27 cellular contexts compared by ENCODE assay signal in genomic region chr2:224608104-224608503, GRCh38. TPM values are rescaled to one million over a fixed set of nuclear protein-coding genes. Genes with fewer than 3 reads are reported as not detected.
DNase-seq lines count a peak whose midpoint lies in the region; TF ChIP-seq lines count a peak whose summit lies in the region.
"Had no signal": no experiment of that assay in that cellular context is flagged by ENCODE, and none has a peak within 500 bp of the region (broad histone marks: within the 10 kb centered on the region; RNA-seq: fewer than 3 reads in every experiment).

No MANE protein-coding gene starts in this region.

- peak overlapping the region; percentile 15 for H3K27ac Mint-ChIP-seq in endothelial cell (ENCODE audit: unreplicated experiment)
- H3K27ac Mint-ChIP-seq: activated B cell treated with CpG ODN at 0.5 μM for 24 hours; activated naive CD4-positive, alpha-beta T cell treated with anti-CD3 and anti-CD28 coated beads, Interleukin-2, amount 10 ng/mL, durations not matched to agents 7 days and 5 days; B cell; CD8-positive, alpha-beta memory T cell; IgD-negative memory B cell; natural killer cell treated with Interleukin-12 subunit alpha and Interleukin-12 subunit beta and Interleukin-15 and Interleukin-18, amount 100 ng/mL, for 72 hours had no signal

- H3K4me3 Mint-ChIP-seq in endothelial cell (ENCODE audit: unreplicated experiment): no peak overlapping the region
- H3K4me3 Mint-ChIP-seq: activated B cell treated with CpG ODN at 0.5 μM for 24 hours; activated naive CD4-positive, alpha-beta T cell treated with anti-CD3 and anti-CD28 coated beads, Interleukin-2, amount 10 ng/mL, durations not matched to agents 7 days and 5 days; B cell; CD8-positive, alpha-beta memory T cell; IgD-negative memory B cell; natural killer cell treated with Interleukin-12 subunit alpha and Interleukin-12 subunit beta and Interleukin-15 and Interleukin-18, amount 100 ng/mL, for 72 hours had no signal

- no peaks in the 10 kb centered on the region for H3K9me3 Mint-ChIP-seq in endothelial cell (ENCODE audit: unreplicated experiment)
- H3K9me3 Mint-ChIP-seq: activated B cell treated with CpG ODN at 0.5 μM for 24 hours; CD8-positive, alpha-beta memory T cell; IgD-negative memory B cell; natural killer cell treated with Interleukin-12 subunit alpha and Interleukin-12 subunit beta and Interleukin-15 and Interleukin-18, amount 100 ng/mL, for 72 hours had no signal

- peak; percentile 32 for DNase-seq in NCI-H345 (lab: John Stamatoyannopoulos, UW)
- DNase-seq in NCI-H345 treated with DMSO at 0.1 percent for 48 hours (lab: John Stamatoyannopoulos, UW; ENCODE audit: unreplicated experiment): no peak
- peak; percentile 63 for DNase-seq in NCI-H774 (lab: John Stamatoyannopoulos, UW)
- no peak for DNase-seq in endothelial cell (ENCODE audit: low spot score)
- no peak for DNase-seq in HK-2 (ENCODE audit: unreplicated experiment)
- DNase-seq in NCI-H2227 treated with DMSO at 0.1 percent for 48 hours (lab: John Stamatoyannopoulos, UW): no peak
- DNase-seq in iPS-NIHi7 (ENCODE audit: extremely low spot score): no peak
- no peak for DNase-seq in NCI-H2171 treated with DMSO at 0.1 percent for 48 hours (lab: John Stamatoyannopoulos, UW)
- DNase-seq: activated B cell treated with CpG ODN at 0.5 μM for 24 hours; activated CD4-positive, alpha-beta T cell treated with anti-CD3 and anti-CD28 coated beads, Interleukin-2, amount 50 U/mL, for 48 hours; activated CD8-positive, alpha-beta memory T cell treated with anti-CD3 and anti-CD28 coated beads, Interleukin-2, amount 50 U/mL, for 48 hours; activated naive CD4-positive, alpha-beta T cell treated with anti-CD3 and anti-CD28 coated beads, Interleukin-2, amount 10 ng/mL, durations not matched to agents 7 days and 5 days; CD8-positive, alpha-beta memory T cell; DMS79; effector memory CD4-positive, alpha-beta T cell; erythroblast; GDM1; H7; lower lobe of right lung; NCI-H1105 treated with DMSO at 0.1 percent for 48 hours; NCI-H2171; NCI-H82; T-helper 9 cell; tibial artery had no signal

- no peaks in the 10 kb centered on the region for H3K27me3 Mint-ChIP-seq in endothelial cell (ENCODE audit: unreplicated experiment)
- H3K27me3 Mint-ChIP-seq: activated B cell treated with CpG ODN at 0.5 μM for 24 hours, B cell, IgD-negative memory B cell had no signal

- TF ChIP-seq CTCF in endothelial cell (IDR thresholded peaks at IDR 0.05; ENCODE audit: unreplicated experiment): no peak

- peaks cover 4% of the 10 kb centered on the region for H3K4me1 Mint-ChIP-seq in endothelial cell (ENCODE audit: unreplicated experiment)
- H3K4me1 Mint-ChIP-seq: B cell had no signal

- no peaks in the 10 kb centered on the region for H3K36me3 Mint-ChIP-seq in endothelial cell (ENCODE audit: low read depth, unreplicated experiment)
- H3K36me3 Mint-ChIP-seq: natural killer cell treated with Interleukin-12 subunit alpha and Interleukin-12 subunit beta and Interleukin-15 and Interleukin-18, amount 100 ng/mL, for 72 hours had no signal

RNA-seq across cellular contexts. Expression of gene CUL3, which starts 22.9 kb away (rescaled TPM):
- total RNA-seq in endothelial cell (ENCODE audit: unreplicated experiment): 138 TPM

Comparison
In these comparisons a context has a peak if more than half of its experiments do, and no peak if none do; other contexts are left out.
1. DNase-seq: peak in NCI-H345 (single experiment) and NCI-H774 (single experiment); none in NCI-H345 treated with DMSO at 0.1 percent for 48 hours (single experiment), endothelial cell (single experiment), HK-2 (single experiment), NCI-H2227 treated with DMSO at 0.1 percent for 48 hours (single experiment), iPS-NIHi7 (single experiment) and NCI-H2171 treated with DMSO at 0.1 percent for 48 hours (single experiment).